Comparison of ENCODE assay signal across 10 cellular contexts in the genomic region with DNA sequence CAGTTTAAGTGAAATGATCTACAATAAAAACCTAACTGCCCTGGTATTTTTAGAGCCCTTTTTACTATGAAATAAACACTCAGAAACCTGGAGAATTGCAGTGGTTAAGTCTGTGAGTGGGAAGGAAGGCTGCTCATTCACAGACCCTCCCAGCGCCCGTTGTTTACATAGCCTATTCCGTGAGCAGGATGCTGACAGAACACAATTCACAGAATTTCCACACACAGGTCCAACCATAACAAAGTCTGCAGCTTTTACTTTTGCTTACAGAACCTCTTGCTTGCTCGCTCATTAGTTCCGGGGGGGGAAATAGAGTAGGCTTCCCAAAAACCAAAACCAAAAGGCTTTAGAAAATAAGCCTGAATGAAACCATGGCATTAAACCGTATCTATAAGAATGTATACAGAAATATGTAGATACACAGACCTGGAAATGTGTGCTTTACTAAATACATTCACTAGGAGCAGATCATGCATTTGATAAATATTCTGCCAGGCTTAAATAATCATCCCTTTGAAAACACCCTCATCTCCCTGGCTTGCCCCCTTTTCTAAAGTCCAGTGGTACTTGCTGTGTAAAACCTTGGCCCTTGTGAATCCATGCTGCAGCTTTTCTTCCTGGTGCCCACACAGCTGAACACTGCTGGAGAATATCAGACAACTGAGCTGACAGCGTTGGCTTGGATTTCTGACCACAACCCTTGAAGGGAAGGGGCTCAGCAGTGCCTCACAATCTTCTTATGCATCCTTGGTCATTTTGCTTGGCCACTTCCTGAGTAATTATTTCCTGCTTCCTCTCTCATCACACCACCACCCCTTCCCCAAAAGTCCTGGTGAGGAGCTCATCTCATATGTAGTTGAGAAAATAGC.
DNase-seq lines count a peak whose midpoint lies in the region; TF ChIP-seq lines count a peak whose summit lies in the region.
"Had no signal": no experiment of that assay in that cellular context is flagged by ENCODE, and none has a peak within 500 bp of the region (broad histone marks: within the 10 kb centered on the region; RNA-seq: fewer than 3 reads in every experiment).

No MANE protein-coding gene starts in this region.

- H3K4me1 ChIP-seq in adrenal gland (replicated peaks in 1 of 2): peaks cover 0 to 12% of the 10 kb centered on the region in 2 donors
- H3K4me1 ChIP-seq in stomach smooth muscle (ENCODE audit: control insufficient read depth, insufficient read depth, low read length): peaks cover 34% of the 10 kb centered on the region
- no peaks in the 10 kb centered on the region for H3K4me1 ChIP-seq in breast epithelium

- H3K27ac ChIP-seq in adrenal gland (peak overlapping the region in 3 of 5 donors; percentile 5 to 68 (median 64)), stomach smooth muscle (ENCODE audit: low read length) (peak overlapping the region; percentile 73), breast epithelium (no peak overlapping the region)

- DNase-seq in NCI-H748 (lab: John Stamatoyannopoulos, UW; ENCODE audit: unreplicated experiment) (peak; percentile 23), NCI-H748 treated with DMSO at 0.1 percent for 48 hours (lab: John Stamatoyannopoulos, UW) (no peak), adrenal gland (peak in 4 of 7 donors; percentile 19 to 66 (median 33)), iris pigment epithelial cell (ENCODE audit: low read depth) (peak; percentile 90), NCI-H2196 (lab: John Stamatoyannopoulos, UW; ENCODE audit: unreplicated experiment) (no peak), H7 (no peak), breast epithelium (ENCODE audit: low spot score in 2 of 2) (no peak)
- DNase-seq: HCEC 1CT, hypothalamus had no signal

- H3K27me3 ChIP-seq in adrenal gland (no peaks in the 10 kb centered on the region), stomach smooth muscle (ENCODE audit: control insufficient read depth in 1 of 2, insufficient read depth in 2 of 2, low read length in 2 of 2) (no peaks in the 10 kb centered on the region), H7 (ENCODE audit: control insufficient read depth, insufficient read depth, low read length) (no peaks in the 10 kb centered on the region), breast epithelium (no peaks in the 10 kb centered on the region)

- H3K4me3 ChIP-seq in adrenal gland (no peak overlapping the region), stomach smooth muscle (ENCODE audit: low read length in 2 of 2) (peak overlapping the region; percentile 51 to 59), H7 (ENCODE audit: insufficient read depth, low read depth, low read length) (no peak overlapping the region), breast epithelium (no peak overlapping the region)

- intact Hi-C loops in adrenal gland (cut with DNase I): no loop called here
- intact Hi-C loops in breast epithelium (cut with DNase I; ENCODE audit: low total_unique reads): no loop called here

- H3K9ac ChIP-seq in stomach smooth muscle (ENCODE audit: low read length in 2 of 2): peak overlapping the region; percentile 39 to 52

- TF ChIP-seq CTCF in adrenal gland (IDR thresholded peaks at IDR 0.05): no peak
- no peak for TF ChIP-seq CTCF in breast epithelium (IDR thresholded peaks at IDR 0.05)

- WGBS in adrenal gland, 4 donors: 41 to 59% (median 52%) methylated on average over 7 of the region's 7 CpGs

- TF ChIP-seq POLR2A in adrenal gland (IDR thresholded peaks at IDR 0.05): no peak
- no peak for TF ChIP-seq POLR2A in breast epithelium (IDR thresholded peaks at IDR 0.05)

- H3K36me3 ChIP-seq in adrenal gland (replicated peaks in 1 of 2) (no peaks in the 10 kb centered on the region), stomach smooth muscle (ENCODE audit: control insufficient read depth in 2 of 2, insufficient read depth in 2 of 2, low read length in 2 of 2) (no peaks in the 10 kb centered on the region), H7 (replicated peaks; ENCODE audit: control insufficient read depth, insufficient read depth, low read length) (no peaks in the 10 kb centered on the region), breast epithelium (no peaks in the 10 kb centered on the region)

- no peaks in the 10 kb centered on the region for H3K9me3 ChIP-seq in adrenal gland (replicated peaks in 1 of 3)
- no peaks in the 10 kb centered on the region for H3K9me3 ChIP-seq in stomach smooth muscle (ENCODE audit: control insufficient read depth in 2 of 2, low read length in 2 of 2)
- no peaks in the 10 kb centered on the region for H3K9me3 ChIP-seq in breast epithelium

Comparison
In these comparisons a context has a peak if more than half of its experiments do, and no peak if none do; other contexts are left out.
1. DNase-seq: peak in NCI-H748 (single experiment), adrenal gland (4 of 7) and iris pigment epithelial cell (single experiment); none in NCI-H748 treated with DMSO at 0.1 percent for 48 hours (single experiment), NCI-H2196 (single experiment), H7 (single experiment) and breast epithelium (0 of 2).
2. H3K27ac ChIP-seq: peak in adrenal gland (3 of 5) and stomach smooth muscle (single experiment); none in breast epithelium (0 of 2).
3. H3K4me3 ChIP-seq: peak in stomach smooth muscle (2 of 2); none in adrenal gland (0 of 4), H7 (single experiment) and breast epithelium (0 of 3).